In the genomic region with DNA sequence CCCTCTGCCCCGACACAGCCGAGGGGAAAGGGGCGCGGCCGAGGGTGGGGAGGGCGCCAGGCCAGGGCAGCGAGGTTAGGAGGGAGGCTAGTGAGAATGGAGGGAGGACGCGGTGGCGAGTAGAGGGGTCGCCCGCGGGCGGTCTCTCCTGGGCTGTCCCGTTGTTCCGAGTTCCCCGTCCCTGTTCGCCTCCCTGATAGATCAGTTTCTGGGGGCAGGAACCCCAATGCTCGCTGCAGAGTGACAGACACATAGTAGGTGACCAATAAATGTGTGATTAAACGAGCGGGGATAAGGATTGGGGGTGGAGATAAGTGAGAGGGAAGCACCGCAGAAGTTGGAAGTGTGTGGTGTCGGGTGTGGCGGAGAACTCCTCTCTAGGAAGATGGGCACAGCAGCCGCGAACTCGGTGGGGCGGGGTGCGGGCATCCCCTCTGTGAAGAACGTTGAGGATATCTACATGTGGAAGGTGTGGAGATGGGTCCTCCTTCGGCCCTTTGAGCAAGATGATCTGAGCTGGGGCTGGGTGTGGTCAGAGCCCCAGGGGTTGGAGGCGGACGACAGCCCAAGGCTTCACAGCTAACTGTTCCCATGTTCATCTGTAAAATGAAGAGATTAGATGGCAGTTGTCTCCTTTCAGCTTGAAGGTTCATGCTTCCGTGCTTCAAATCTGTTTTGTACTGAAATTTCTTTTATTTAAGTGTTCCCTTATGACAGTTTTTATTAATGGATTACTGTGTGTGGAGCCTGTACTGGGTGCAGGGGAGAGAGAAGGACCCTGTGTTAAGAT, we compare ENCODE assay signal across 1 cellular context.
A peak's percentile ranks its signal among the peaks of the same experiment; 100 is the strongest.
TF ChIP-seq lines count a peak whose summit lies in the region.

No MANE protein-coding gene starts in this region.

TF ChIP-seq in K562, 482 proteins besides CTCF, POLR2A, EP300 and RAD21 (continued from another document and continues in another):
- TF ChIP-seq MIER1 (IDR thresholded peaks at IDR 0.05; ENCODE audit: low read depth) (no peak), EWSR1 (IDR thresholded peaks at IDR 0.05; ENCODE audit: borderline replicate concordance, low read depth, partially characterized antibody) (no peak), FUS (optimal IDR thresholded peaks at IDR 0.05; ENCODE audit: low read depth, low read length) (no peak), ZNF311 (CRISPR knock-in tag; IDR thresholded peaks at IDR 0.05) (no peak), FOXK1 (CRISPR knock-in tag; IDR thresholded peaks at IDR 0.05; ENCODE audit: borderline replicate concordance) (no peak), SNRNP70 (optimal IDR thresholded peaks at IDR 0.05; ENCODE audit: low read depth, low read length) (no peak), CBX2 (IDR thresholded peaks at IDR 0.05; ENCODE audit: insufficient read depth, low read length, poor library complexity, severe bottlenecking) (no peak), RHOXF2B (CRISPR knock-in tag; conservative IDR thresholded peaks at IDR 0.05) (no peak), RAD51 (IDR thresholded peaks at IDR 0.05; ENCODE audit: borderline replicate concordance, low read depth) (no peak), SUPT5H (IDR thresholded peaks at IDR 0.05) (no peak), SP2 (IDR thresholded peaks at IDR 0.05; ENCODE audit: extremely low read depth, low read depth, low read length, poor library complexity, severe bottlenecking) (no peak), BRD9 (IDR thresholded peaks at IDR 0.05; ENCODE audit: low read depth, partially characterized antibody) (no peak), ZNF436 (CRISPR knock-in tag; IDR thresholded peaks at IDR 0.05) (no peak), ZBTB7A (IDR thresholded peaks at IDR 0.05; ENCODE audit: borderline replicate concordance, control insufficient read depth, low read depth, low read length) (0 out of 2 replicates have a peak, but pooled peaks have one; percentile 66), NR3C1 (CRISPR knock-in tag; IDR thresholded peaks at IDR 0.05) (no peak), STAT5B (CRISPR knock-in tag; IDR thresholded peaks at IDR 0.05) (no peak), ZFP1 (CRISPR knock-in tag; IDR thresholded peaks at IDR 0.05) (no peak), PCBP2 (IDR thresholded peaks at IDR 0.05; ENCODE audit: low read depth, low read length, poor library complexity, severe bottlenecking) (no peak), DACH1 (IDR thresholded peaks at IDR 0.05; ENCODE audit: partially characterized antibody) (no peak), RB1 (IDR thresholded peaks at IDR 0.05; ENCODE audit: low read depth) (0 out of 2 replicates have a peak, but pooled peaks have one; percentile 11), CAMTA2 (CRISPR knock-in tag; conservative IDR thresholded peaks at IDR 0.05) (no peak), ZKSCAN1 (IDR thresholded peaks at IDR 0.05; ENCODE audit: low read depth, low read length) (peak; percentile 98), CEBPG (CRISPR knock-in tag; IDR thresholded peaks at IDR 0.05) (no peak), CEBPG (tag; conservative IDR thresholded peaks at IDR 0.05 in 1 of 2, IDR thresholded peaks at IDR 0.05 in 1 of 2) (no peak)
- TF ChIP-seq, protein P1, sequence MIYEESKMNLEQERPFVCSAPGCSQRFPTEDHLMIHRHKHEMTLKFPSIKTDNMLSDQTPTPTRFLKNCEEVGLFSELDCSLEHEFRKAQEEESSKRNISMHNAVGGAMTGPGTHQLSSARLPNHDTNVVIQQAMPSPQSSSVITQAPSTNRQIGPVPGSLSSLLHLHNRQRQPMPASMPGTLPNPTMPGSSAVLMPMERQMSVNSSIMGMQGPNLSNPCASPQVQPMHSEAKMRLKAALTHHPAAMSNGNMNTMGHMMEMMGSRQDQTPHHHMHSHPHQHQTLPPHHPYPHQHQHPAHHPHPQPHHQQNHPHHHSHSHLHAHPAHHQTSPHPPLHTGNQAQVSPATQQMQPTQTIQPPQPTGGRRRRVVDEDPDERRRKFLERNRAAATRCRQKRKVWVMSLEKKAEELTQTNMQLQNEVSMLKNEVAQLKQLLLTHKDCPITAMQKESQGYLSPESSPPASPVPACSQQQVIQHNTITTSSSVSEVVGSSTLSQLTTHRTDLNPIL (CRISPR knock-in tag; IDR thresholded peaks at IDR 0.05) = no peak
- TF ChIP-seq, protein P2, sequence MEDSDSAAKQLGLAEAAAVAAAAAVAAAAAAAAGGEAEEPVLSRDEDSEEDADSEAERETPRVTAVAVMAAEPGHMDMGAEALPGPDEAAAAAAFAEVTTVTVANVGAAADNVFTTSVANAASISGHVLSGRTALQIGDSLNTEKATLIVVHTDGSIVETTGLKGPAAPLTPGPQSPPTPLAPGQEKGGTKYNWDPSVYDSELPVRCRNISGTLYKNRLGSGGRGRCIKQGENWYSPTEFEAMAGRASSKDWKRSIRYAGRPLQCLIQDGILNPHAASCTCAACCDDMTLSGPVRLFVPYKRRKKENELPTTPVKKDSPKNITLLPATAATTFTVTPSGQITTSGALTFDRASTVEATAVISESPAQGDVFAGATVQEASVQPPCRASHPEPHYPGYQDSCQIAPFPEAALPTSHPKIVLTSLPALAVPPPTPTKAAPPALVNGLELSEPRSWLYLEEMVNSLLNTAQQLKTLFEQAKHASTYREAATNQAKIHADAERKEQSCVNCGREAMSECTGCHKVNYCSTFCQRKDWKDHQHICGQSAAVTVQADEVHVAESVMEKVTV (CRISPR knock-in tag; IDR thresholded peaks at IDR 0.05) = no peak
- TF ChIP-seq, protein P3, sequence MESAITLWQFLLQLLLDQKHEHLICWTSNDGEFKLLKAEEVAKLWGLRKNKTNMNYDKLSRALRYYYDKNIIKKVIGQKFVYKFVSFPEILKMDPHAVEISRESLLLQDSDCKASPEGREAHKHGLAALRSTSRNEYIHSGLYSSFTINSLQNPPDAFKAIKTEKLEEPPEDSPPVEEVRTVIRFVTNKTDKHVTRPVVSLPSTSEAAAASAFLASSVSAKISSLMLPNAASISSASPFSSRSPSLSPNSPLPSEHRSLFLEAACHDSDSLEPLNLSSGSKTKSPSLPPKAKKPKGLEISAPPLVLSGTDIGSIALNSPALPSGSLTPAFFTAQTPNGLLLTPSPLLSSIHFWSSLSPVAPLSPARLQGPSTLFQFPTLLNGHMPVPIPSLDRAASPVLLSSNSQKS (CRISPR knock-in tag; IDR thresholded peaks at IDR 0.05) = no peak
- TF ChIP-seq, protein P4, sequence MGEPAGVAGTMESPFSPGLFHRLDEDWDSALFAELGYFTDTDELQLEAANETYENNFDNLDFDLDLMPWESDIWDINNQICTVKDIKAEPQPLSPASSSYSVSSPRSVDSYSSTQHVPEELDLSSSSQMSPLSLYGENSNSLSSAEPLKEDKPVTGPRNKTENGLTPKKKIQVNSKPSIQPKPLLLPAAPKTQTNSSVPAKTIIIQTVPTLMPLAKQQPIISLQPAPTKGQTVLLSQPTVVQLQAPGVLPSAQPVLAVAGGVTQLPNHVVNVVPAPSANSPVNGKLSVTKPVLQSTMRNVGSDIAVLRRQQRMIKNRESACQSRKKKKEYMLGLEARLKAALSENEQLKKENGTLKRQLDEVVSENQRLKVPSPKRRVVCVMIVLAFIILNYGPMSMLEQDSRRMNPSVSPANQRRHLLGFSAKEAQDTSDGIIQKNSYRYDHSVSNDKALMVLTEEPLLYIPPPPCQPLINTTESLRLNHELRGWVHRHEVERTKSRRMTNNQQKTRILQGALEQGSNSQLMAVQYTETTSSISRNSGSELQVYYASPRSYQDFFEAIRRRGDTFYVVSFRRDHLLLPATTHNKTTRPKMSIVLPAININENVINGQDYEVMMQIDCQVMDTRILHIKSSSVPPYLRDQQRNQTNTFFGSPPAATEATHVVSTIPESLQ (CRISPR knock-in tag; IDR thresholded peaks at IDR 0.05) = 0 out of 2 replicates have a peak, but pooled peaks have one; percentile 26
- TF ChIP-seq, protein P5, sequence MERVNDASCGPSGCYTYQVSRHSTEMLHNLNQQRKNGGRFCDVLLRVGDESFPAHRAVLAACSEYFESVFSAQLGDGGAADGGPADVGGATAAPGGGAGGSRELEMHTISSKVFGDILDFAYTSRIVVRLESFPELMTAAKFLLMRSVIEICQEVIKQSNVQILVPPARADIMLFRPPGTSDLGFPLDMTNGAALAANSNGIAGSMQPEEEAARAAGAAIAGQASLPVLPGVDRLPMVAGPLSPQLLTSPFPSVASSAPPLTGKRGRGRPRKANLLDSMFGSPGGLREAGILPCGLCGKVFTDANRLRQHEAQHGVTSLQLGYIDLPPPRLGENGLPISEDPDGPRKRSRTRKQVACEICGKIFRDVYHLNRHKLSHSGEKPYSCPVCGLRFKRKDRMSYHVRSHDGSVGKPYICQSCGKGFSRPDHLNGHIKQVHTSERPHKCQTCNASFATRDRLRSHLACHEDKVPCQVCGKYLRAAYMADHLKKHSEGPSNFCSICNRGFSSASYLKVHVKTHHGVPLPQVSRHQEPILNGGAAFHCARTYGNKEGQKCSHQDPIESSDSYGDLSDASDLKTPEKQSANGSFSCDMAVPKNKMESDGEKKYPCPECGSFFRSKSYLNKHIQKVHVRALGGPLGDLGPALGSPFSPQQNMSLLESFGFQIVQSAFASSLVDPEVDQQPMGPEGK (CRISPR knock-in tag; IDR thresholded peaks at IDR 0.05; ENCODE audit: borderline replicate concordance) = no peak
- TF ChIP-seq, protein P6, sequence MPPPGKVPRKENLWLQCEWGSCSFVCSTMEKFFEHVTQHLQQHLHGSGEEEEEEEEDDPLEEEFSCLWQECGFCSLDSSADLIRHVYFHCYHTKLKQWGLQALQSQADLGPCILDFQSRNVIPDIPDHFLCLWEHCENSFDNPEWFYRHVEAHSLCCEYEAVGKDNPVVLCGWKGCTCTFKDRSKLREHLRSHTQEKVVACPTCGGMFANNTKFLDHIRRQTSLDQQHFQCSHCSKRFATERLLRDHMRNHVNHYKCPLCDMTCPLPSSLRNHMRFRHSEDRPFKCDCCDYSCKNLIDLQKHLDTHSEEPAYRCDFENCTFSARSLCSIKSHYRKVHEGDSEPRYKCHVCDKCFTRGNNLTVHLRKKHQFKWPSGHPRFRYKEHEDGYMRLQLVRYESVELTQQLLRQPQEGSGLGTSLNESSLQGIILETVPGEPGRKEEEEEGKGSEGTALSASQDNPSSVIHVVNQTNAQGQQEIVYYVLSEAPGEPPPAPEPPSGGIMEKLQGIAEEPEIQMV (tag; conservative IDR thresholded peaks at IDR 0.05; ENCODE audit: low read depth) = no peak
- TF ChIP-seq, protein P7, sequence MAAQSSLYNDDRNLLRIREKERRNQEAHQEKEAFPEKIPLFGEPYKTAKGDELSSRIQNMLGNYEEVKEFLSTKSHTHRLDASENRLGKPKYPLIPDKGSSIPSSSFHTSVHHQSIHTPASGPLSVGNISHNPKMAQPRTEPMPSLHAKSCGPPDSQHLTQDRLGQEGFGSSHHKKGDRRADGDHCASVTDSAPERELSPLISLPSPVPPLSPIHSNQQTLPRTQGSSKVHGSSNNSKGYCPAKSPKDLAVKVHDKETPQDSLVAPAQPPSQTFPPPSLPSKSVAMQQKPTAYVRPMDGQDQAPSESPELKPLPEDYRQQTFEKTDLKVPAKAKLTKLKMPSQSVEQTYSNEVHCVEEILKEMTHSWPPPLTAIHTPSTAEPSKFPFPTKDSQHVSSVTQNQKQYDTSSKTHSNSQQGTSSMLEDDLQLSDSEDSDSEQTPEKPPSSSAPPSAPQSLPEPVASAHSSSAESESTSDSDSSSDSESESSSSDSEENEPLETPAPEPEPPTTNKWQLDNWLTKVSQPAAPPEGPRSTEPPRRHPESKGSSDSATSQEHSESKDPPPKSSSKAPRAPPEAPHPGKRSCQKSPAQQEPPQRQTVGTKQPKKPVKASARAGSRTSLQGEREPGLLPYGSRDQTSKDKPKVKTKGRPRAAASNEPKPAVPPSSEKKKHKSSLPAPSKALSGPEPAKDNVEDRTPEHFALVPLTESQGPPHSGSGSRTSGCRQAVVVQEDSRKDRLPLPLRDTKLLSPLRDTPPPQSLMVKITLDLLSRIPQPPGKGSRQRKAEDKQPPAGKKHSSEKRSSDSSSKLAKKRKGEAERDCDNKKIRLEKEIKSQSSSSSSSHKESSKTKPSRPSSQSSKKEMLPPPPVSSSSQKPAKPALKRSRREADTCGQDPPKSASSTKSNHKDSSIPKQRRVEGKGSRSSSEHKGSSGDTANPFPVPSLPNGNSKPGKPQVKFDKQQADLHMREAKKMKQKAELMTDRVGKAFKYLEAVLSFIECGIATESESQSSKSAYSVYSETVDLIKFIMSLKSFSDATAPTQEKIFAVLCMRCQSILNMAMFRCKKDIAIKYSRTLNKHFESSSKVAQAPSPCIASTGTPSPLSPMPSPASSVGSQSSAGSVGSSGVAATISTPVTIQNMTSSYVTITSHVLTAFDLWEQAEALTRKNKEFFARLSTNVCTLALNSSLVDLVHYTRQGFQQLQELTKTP (IDR thresholded peaks at IDR 0.05; ENCODE audit: low read depth in 1 of 2, partially characterized antibody in 2 of 2) = peak in 1 of 2 experiments; percentile 20
- TF ChIP-seq, protein P8, sequence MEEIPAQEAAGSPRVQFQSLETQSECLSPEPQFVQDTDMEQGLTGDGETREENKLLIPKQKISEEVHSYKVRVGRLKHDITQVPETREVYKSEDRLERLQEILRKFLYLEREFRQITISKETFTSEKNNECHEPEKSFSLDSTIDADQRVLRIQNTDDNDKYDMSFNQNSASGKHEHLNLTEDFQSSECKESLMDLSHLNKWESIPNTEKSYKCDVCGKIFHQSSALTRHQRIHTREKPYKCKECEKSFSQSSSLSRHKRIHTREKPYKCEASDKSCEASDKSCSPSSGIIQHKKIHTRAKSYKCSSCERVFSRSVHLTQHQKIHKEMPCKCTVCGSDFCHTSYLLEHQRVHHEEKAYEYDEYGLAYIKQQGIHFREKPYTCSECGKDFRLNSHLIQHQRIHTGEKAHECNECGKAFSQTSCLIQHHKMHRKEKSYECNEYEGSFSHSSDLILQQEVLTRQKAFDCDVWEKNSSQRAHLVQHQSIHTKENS (CRISPR knock-in tag; IDR thresholded peaks at IDR 0.05) = no peak
- TF ChIP-seq, protein P9, sequence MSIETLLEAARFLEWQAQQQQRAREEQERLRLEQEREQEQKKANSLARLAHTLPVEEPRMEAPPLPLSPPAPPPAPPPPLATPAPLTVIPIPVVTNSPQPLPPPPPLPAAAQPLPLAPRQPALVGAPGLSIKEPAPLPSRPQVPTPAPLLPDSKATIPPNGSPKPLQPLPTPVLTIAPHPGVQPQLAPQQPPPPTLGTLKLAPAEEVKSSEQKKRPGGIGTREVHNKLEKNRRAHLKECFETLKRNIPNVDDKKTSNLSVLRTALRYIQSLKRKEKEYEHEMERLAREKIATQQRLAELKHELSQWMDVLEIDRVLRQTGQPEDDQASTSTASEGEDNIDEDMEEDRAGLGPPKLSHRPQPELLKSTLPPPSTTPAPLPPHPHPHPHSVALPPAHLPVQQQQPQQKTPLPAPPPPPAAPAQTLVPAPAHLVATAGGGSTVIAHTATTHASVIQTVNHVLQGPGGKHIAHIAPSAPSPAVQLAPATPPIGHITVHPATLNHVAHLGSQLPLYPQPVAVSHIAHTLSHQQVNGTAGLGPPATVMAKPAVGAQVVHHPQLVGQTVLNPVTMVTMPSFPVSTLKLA (conservative IDR thresholded peaks at IDR 0.05) = 0 out of 4 replicates have a peak, but pooled peaks of 1 of the 2 experiments have one; percentile 7
- TF ChIP-seq, protein P10, sequence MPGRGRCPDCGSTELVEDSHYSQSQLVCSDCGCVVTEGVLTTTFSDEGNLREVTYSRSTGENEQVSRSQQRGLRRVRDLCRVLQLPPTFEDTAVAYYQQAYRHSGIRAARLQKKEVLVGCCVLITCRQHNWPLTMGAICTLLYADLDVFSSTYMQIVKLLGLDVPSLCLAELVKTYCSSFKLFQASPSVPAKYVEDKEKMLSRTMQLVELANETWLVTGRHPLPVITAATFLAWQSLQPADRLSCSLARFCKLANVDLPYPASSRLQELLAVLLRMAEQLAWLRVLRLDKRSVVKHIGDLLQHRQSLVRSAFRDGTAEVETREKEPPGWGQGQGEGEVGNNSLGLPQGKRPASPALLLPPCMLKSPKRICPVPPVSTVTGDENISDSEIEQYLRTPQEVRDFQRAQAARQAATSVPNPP (IDR thresholded peaks at IDR 0.05; ENCODE audit: borderline replicate concordance, insufficient read depth, insufficient read length) = no peak
